8 cellular contexts compared by ENCODE assay signal in genomic region chr17:75633484-75634375, GRCh38. TPM values are rescaled to one million over a fixed set of nuclear protein-coding genes. Genes with fewer than 3 reads are reported as not detected.
DNase-seq lines count a peak whose midpoint lies in the region; ATAC-seq, FAIRE-seq and TF ChIP-seq lines count a peak whose summit lies in the region.

No MANE protein-coding gene starts in this region.

- H3K4me3 ChIP-seq in KMS-11 (IDR thresholded peaks at IDR 0.05; ENCODE audit: insufficient read depth, low read depth, low read length) (no peak overlapping the region), neural progenitor cell (peak overlapping the region; percentile 38), tibial artery (peak overlapping the region in 1 of 2 donors; percentile 17)

- H3K79me2 ChIP-seq in KMS-11 (ENCODE audit: insufficient read depth, low read depth) (no peaks in the 10 kb centered on the region), neural progenitor cell (ENCODE audit: low read depth) (no peaks in the 10 kb centered on the region)

- DNase-seq in D721Med (ENCODE audit: insufficient read length, low spot score) = no peak
- peak; percentile 19 for DNase-seq in activated gamma-delta T cell treated with anti-CD3 and anti-CD28 coated beads, Interleukin-2, amount 50 U/mL, for 16 hours (ENCODE audit: low read depth)
- peak; percentile 66 to 80 for DNase-seq in foreskin keratinocyte
- peak; percentile 95 for DNase-seq in neural progenitor cell (ENCODE audit: low spot score)
- peak; percentile 87 to 94 for DNase-seq in tibial artery

- no peak for FAIRE-seq in D721Med (lab: Jason Lieb, UNC)

- H3K4me3 Mint-ChIP-seq in neural progenitor cell = peak overlapping the region; percentile 80

- H3K4me1 Mint-ChIP-seq in neural progenitor cell = peaks cover 42% of the 10 kb centered on the region

- H3K9ac ChIP-seq in KMS-11 (0 out of 2 replicates have a peak overlapping the region, but pooled peaks have one; percentile 22), neural progenitor cell (no peak overlapping the region)

- TF ChIP-seq CTCF in D721Med (IDR thresholded peaks at IDR 0.05; ENCODE audit: insufficient read depth, missing control alignments) (peak; percentile 56), KMS-11 (conservative IDR thresholded peaks at IDR 0.05; ENCODE audit: low read depth, low read length) (peak; percentile 45; the same call in 1 of the 2 replicates), foreskin keratinocyte (conservative IDR thresholded peaks at IDR 0.05) (peak; percentile 91), neural progenitor cell (IDR thresholded peaks at IDR 0.05) (peak; percentile 69), tibial artery (IDR thresholded peaks at IDR 0.05) (peak; percentile 43 to 58)

- H3K9me3 ChIP-seq in neural progenitor cell (ENCODE audit: low read depth) = no peaks in the 10 kb centered on the region
- H3K9me3 ChIP-seq in tibial artery = no peaks in the 10 kb centered on the region

- no peaks in the 10 kb centered on the region for H3K36me3 Mint-ChIP-seq in neural progenitor cell

- H3K36me3 ChIP-seq in KMS-11 (ENCODE audit: insufficient read depth) (no peaks in the 10 kb centered on the region), neural progenitor cell (no peaks in the 10 kb centered on the region), tibial artery (peaks cover 0 to 48% (median 0%) of the 10 kb centered on the region in 3 donors)

- H3K4me2 ChIP-seq in KMS-11 = peak overlapping the region; percentile 44; the same call in 1 of the 2 replicates
- peak overlapping the region; percentile 75 for H3K4me2 ChIP-seq in neural progenitor cell

- peaks cover 14% of the 10 kb centered on the region for H3K4me1 ChIP-seq in KMS-11 (ENCODE audit: low read depth, poor library complexity, severe bottlenecking)
- peaks cover 4% of the 10 kb centered on the region for H3K4me1 ChIP-seq in foreskin keratinocyte
- H3K4me1 ChIP-seq in neural progenitor cell = peaks cover 25% of the 10 kb centered on the region
- H3K4me1 ChIP-seq in tibial artery = peaks cover 10 to 27% (median 20%) of the 10 kb centered on the region in 4 donors

- peaks cover 22% of the 10 kb centered on the region for H3F3A ChIP-seq in neural progenitor cell (ENCODE audit: low read depth)

- peaks cover 14% of the 10 kb centered on the region for H3K27me3 Mint-ChIP-seq in neural progenitor cell (ENCODE audit: insufficient read depth, low read depth)

- intact Hi-C loops in tibial artery (cut with DNase I; ENCODE audit: low total_unique reads) = loop anchor here (2.0 to 5.0 kb wide), 2 partner anchors 34 to 115 kb away; partner anchors contain the start of genes RECQL5 and SAP30BP

- H3K9me3 Mint-ChIP-seq in neural progenitor cell = no peaks in the 10 kb centered on the region

- peak overlapping the region; percentile 92 for H3K27ac Mint-ChIP-seq in neural progenitor cell

- H3K27ac ChIP-seq in KMS-11 = no peak overlapping the region
- peak overlapping the region; percentile 37 for H3K27ac ChIP-seq in foreskin keratinocyte
- no peak overlapping the region for H3K27ac ChIP-seq in neural progenitor cell
- peak overlapping the region; percentile 72 to 76 for H3K27ac ChIP-seq in tibial artery

- H2AFZ ChIP-seq in KMS-11 (ENCODE audit: low read depth) (no peak overlapping the region), neural progenitor cell (replicated peaks) (no peak overlapping the region)

- peak; percentile 74 for ATAC-seq in foreskin keratinocyte
- no peak for ATAC-seq in HG02763 (IDR thresholded peaks at IDR 0.05; ENCODE audit: unreplicated experiment)

- H3K27me3 ChIP-seq in KMS-11 (ENCODE audit: insufficient read depth, low read depth) (no peaks in the 10 kb centered on the region), foreskin keratinocyte (no peaks in the 10 kb centered on the region), neural progenitor cell (no peaks in the 10 kb centered on the region), tibial artery (no peaks in the 10 kb centered on the region)

- no peaks in the 10 kb centered on the region for H4K20me1 ChIP-seq in KMS-11 (ENCODE audit: insufficient read depth)
- peaks cover 55% of the 10 kb centered on the region for H4K20me1 ChIP-seq in neural progenitor cell (ENCODE audit: low read depth)

TF ChIP-seq in PFSK-1, 5 proteins besides CTCF, POLR2A, EP300 and RAD21:
- TF ChIP-seq TAF1 (IDR thresholded peaks at IDR 0.05; ENCODE audit: borderline replicate concordance, insufficient read depth, low read length) (no peak), SIN3A (IDR thresholded peaks at IDR 0.05; ENCODE audit: borderline replicate concordance, insufficient read depth, low read length) (peak; percentile 99; the same call in 1 of the 2 replicates), FOXP2 (optimal IDR thresholded peaks at IDR 0.05; ENCODE audit: borderline replicate concordance, extremely low read depth, extremely low read length, insufficient read depth) (peak; percentile 58)

RNA-seq across cellular contexts. Expression of gene SMIM5, which starts 0.5 kb away (rescaled TPM):
- 0.20 TPM for polyA plus RNA-seq in PFSK-1 (2012; ENCODE audit: insufficient read length, low read depth)
- total RNA-seq in foreskin keratinocyte (not detected in 2 replicates), neural progenitor cell (ENCODE audit: low replicate concordance) (not detected in 2 replicates)
- 0.06 TPM in 1 of 2 replicates, not detected in the other for polyA plus RNA-seq in foreskin keratinocyte

RNA-seq across cellular contexts. Expression of gene RECQL5, which starts 33.2 kb away (rescaled TPM):
- 29.4 TPM for polyA plus RNA-seq in PFSK-1 (2012; ENCODE audit: insufficient read length, low read depth)
- total RNA-seq in foreskin keratinocyte (26.3 and 27.4 TPM in 2 replicates), neural progenitor cell (ENCODE audit: low replicate concordance) (22.7 and 27.3 TPM in 2 replicates)
- polyA plus RNA-seq in foreskin keratinocyte = 19.5 and 20.5 TPM in 2 replicates

RNA-seq across cellular contexts. Expression of gene SAP30BP, which starts 33.4 kb away (rescaled TPM):
- polyA plus RNA-seq in PFSK-1 (2012; ENCODE audit: insufficient read length, low read depth) = 134 TPM
- 95.0 and 96.3 TPM in 2 replicates for total RNA-seq in foreskin keratinocyte
- polyA plus RNA-seq in foreskin keratinocyte = 113 and 118 TPM in 2 replicates
- 72.9 and 75.8 TPM in 2 replicates for total RNA-seq in neural progenitor cell (ENCODE audit: low replicate concordance)

RNA-seq across cellular contexts. Expression of gene MYO15B, which starts 46.1 kb away (rescaled TPM):
- 2.0 TPM for polyA plus RNA-seq in PFSK-1 (2012; ENCODE audit: insufficient read length, low read depth)
- 0.67 and 0.75 TPM in 2 replicates for total RNA-seq in foreskin keratinocyte
- polyA plus RNA-seq in foreskin keratinocyte = 0.23 and 1.00 TPM in 2 replicates
- 10.2 and 17.1 TPM in 2 replicates for total RNA-seq in neural progenitor cell (ENCODE audit: low replicate concordance)

Comparison
In these comparisons a context has a peak if more than half of its experiments do, and no peak if none do; other contexts are left out.
1. H3K27ac ChIP-seq: peak in foreskin keratinocyte (single experiment) and tibial artery (2 of 2); none in KMS-11 (single experiment) and neural progenitor cell (single experiment).
2. Peak in every context shown above with its lines, with median percentiles within 50 percentile points of each other: CTCF ChIP-seq.